In genomic region chr11:128453444-128454336, GRCh38 we compare ENCODE assay signal across 8 cellular contexts.
DNase-seq lines count a peak whose midpoint lies in the region; ATAC-seq, FAIRE-seq and TF ChIP-seq lines count a peak whose summit lies in the region.

No MANE protein-coding gene starts in this region.

- H2AK5ac ChIP-seq in H9 (ENCODE audit: insufficient read length, low read length): no peak overlapping the region

- peaks cover 0 to 3% of the 10 kb centered on the region in 2 experiments; a peak in 2 of 4 replicates for H3K4me1 Mint-ChIP-seq in H9
- peaks cover 3% of the 10 kb centered on the region for H3K4me1 Mint-ChIP-seq in endodermal cell

- H3K23ac ChIP-seq in H9 (ENCODE audit: insufficient read length, low read depth, low read length): no peak overlapping the region

- H3K18ac ChIP-seq in H9 (ENCODE audit: insufficient read length, low read depth, low read length): no peak overlapping the region

- TF ChIP-seq CTCF in gastroesophageal sphincter (IDR thresholded peaks at IDR 0.05) (no peak), H9 (conservative IDR thresholded peaks at IDR 0.05) (no peak), BE2C (IDR thresholded peaks at IDR 0.05; ENCODE audit: low read depth, low read length) (no peak), endodermal cell (conservative IDR thresholded peaks at IDR 0.05) (no peak)

- no peaks in the 10 kb centered on the region for H3K23me2 ChIP-seq in H9 (ENCODE audit: insufficient read length, low read depth, low read length, poor library complexity, severe bottlenecking)

- no peak overlapping the region for H3T11ph ChIP-seq in H9 (ENCODE audit: low read length)

- in situ Hi-C loops in GM23248 (cut with MboI): no loop called here

- FAIRE-seq in small intestine (lab: Jason Lieb, UNC): no peak

- no peaks in the 10 kb centered on the region for H4K20me1 ChIP-seq in GM23248 (ENCODE audit: insufficient read depth)
- no peaks in the 10 kb centered on the region for H4K20me1 ChIP-seq in H9 (ENCODE audit: control insufficient read depth, insufficient read depth, insufficient read length)

- H3K9ac ChIP-seq in GM23248: peak overlapping the region; percentile 32
- H3K9ac ChIP-seq in H9 (ENCODE audit: extremely low read depth, insufficient read length, low read length): no peak overlapping the region
- H3K9ac ChIP-seq in endodermal cell (ENCODE audit: extremely low read depth, low read length, poor library complexity, severe bottlenecking): no peak overlapping the region

- TF ChIP-seq POLR2A in gastroesophageal sphincter (IDR thresholded peaks at IDR 0.05): no peak

- H3F3A ChIP-seq in GM23248 (ENCODE audit: insufficient read depth): peaks cover 61% of the 10 kb centered on the region

- H3K27me3 ChIP-seq in GM23248 (replicated peaks; ENCODE audit: insufficient read depth) (no peaks in the 10 kb centered on the region), gastroesophageal sphincter (no peaks in the 10 kb centered on the region), small intestine (ENCODE audit: control insufficient read depth in 2 of 2, insufficient read depth in 2 of 2, low read length in 2 of 2) (no peaks in the 10 kb centered on the region), H9 (ENCODE audit: insufficient read depth, low read length) (no peaks in the 10 kb centered on the region), BE2C (no peaks in the 10 kb centered on the region), endodermal cell (ENCODE audit: control insufficient read depth, insufficient read depth, low read length, poor library complexity, severe bottlenecking) (no peaks in the 10 kb centered on the region)

- no peak overlapping the region for H3K27ac Mint-ChIP-seq in H9
- H3K27ac Mint-ChIP-seq in endodermal cell: no peak overlapping the region

- H2AFZ ChIP-seq in GM23248 (no peak overlapping the region), H9 (ENCODE audit: low read length) (no peak overlapping the region)

- 59 to 61% methylated on average over 5 of the region's 5 CpGs for WGBS in GM23248 (ENCODE audit: low coverage in 1 of 2, low lambda C conversion rate in 2 of 2, missing lambda C conversion rate in 2 of 2), 2 experiments
- WGBS in gastroesophageal sphincter (ENCODE audit: low coverage in 1 of 2), 2 donors: 48 to 64% methylated on average over 4 of the region's 5 CpGs
- 47 to 64% (median 50%) methylated on average over 5 of the region's 5 CpGs for WGBS in small intestine, 3 donors
- no CpG with 5 or more reads among the region's 5 CpGs for WGBS in H9 (ENCODE audit: extremely low coverage, insufficient read length, low lambda C conversion rate)
- 77 to 95% methylated on average over 3 to 5 of the region's 5 CpGs for WGBS in endodermal cell (ENCODE audit: insufficient coverage in 1 of 2, insufficient read length in 1 of 2), 2 experiments

- no peak overlapping the region for H3K56ac ChIP-seq in H9 (ENCODE audit: insufficient read length, low read depth, low read length)

- no peak overlapping the region for H2BK5ac ChIP-seq in H9 (ENCODE audit: insufficient read length, low read length)

- peak overlapping the region; percentile 37 for H3K4me2 ChIP-seq in GM23248 (ENCODE audit: unreplicated experiment)
- no peak overlapping the region for H3K4me2 ChIP-seq in H9 (ENCODE audit: insufficient read depth, insufficient read length, low read length)

- no peaks in the 10 kb centered on the region for H3K79me1 ChIP-seq in H9 (ENCODE audit: insufficient read depth, low read depth, low read length, poor library complexity, severe bottlenecking)

- H3K36me3 ChIP-seq in GM23248 (ENCODE audit: low read depth) (peaks cover 21% of the 10 kb centered on the region), gastroesophageal sphincter (peaks cover 0 to 20% of the 10 kb centered on the region in 2 donors), small intestine (ENCODE audit: control insufficient read depth in 2 of 2, insufficient read depth in 2 of 2, low read length in 2 of 2) (no peaks in the 10 kb centered on the region), BE2C (no peaks in the 10 kb centered on the region), endodermal cell (ENCODE audit: control insufficient read depth, insufficient read depth, low read length) (peaks cover 22% of the 10 kb centered on the region)

- H2BK12ac ChIP-seq in H9 (ENCODE audit: insufficient read length, low read depth, low read length): no peak overlapping the region

- no peaks in the 10 kb centered on the region for H3K9me2 ChIP-seq in GM23248 (ENCODE audit: insufficient read depth)

- H3K4me3 Mint-ChIP-seq in H9 (no peak overlapping the region), endodermal cell (no peak overlapping the region)

- no peak overlapping the region for H3K4ac ChIP-seq in H9 (ENCODE audit: low read depth, low read length)

- no peak overlapping the region for H2BK120ac ChIP-seq in H9 (ENCODE audit: low read depth, low read length, poor library complexity, severe bottlenecking)

- no peak overlapping the region for H2BK20ac ChIP-seq in H9 (ENCODE audit: low read depth, low read length, poor library complexity, severe bottlenecking)

- DNase-seq in GM23248 (peak; percentile 98), T1000 (lab: John Stamatoyannopoulos, UW) (peak; percentile 8), small intestine (peak; percentile 41), H9 (no peak), NCI-H2196 (lab: John Stamatoyannopoulos, UW; ENCODE audit: unreplicated experiment) (no peak), BE2C (no peak), endodermal cell (no peak)

- H4K91ac ChIP-seq in H9 (ENCODE audit: insufficient read length, low read depth, low read length): no peak overlapping the region

- H3K9me3 ChIP-seq in GM23248 (ENCODE audit: low read depth) (no peaks in the 10 kb centered on the region), gastroesophageal sphincter (no peaks in the 10 kb centered on the region), small intestine (ENCODE audit: control insufficient read depth, low read depth) (no peaks in the 10 kb centered on the region), H9 (ENCODE audit: control insufficient read depth, low read depth, low read length) (no peaks in the 10 kb centered on the region), BE2C (no peaks in the 10 kb centered on the region), endodermal cell (ENCODE audit: control insufficient read depth, low read length) (no peaks in the 10 kb centered on the region)

- H4K8ac ChIP-seq in H9 (replicated peaks; ENCODE audit: insufficient read length, low read depth, low read length): no peak overlapping the region

- no peak overlapping the region for H2BK15ac ChIP-seq in H9 (ENCODE audit: low read depth, low read length)

- no peak overlapping the region for H3K14ac ChIP-seq in H9 (ENCODE audit: insufficient read depth, low read length)

- TF ChIP-seq EP300 in gastroesophageal sphincter (IDR thresholded peaks at IDR 0.05): no peak

- peaks cover 0 to 4% (median 0%) of the 10 kb centered on the region in 3 experiments; a peak in 1 of 7 replicates for H3K36me3 Mint-ChIP-seq in H9 (ENCODE audit: insufficient read depth in 1 of 3, low read depth in 3 of 3)
- H3K36me3 Mint-ChIP-seq in endodermal cell (ENCODE audit: low read depth): peaks cover 4% of the 10 kb centered on the region

- H3K4me3 ChIP-seq in GM23248 (no peak overlapping the region), gastroesophageal sphincter (no peak overlapping the region), small intestine (ENCODE audit: low read depth in 1 of 2, low read length in 2 of 2) (no peak overlapping the region), BE2C (ENCODE audit: low read depth, low read length) (no peak overlapping the region), endodermal cell (ENCODE audit: low read length) (no peak overlapping the region)

- H4K5ac ChIP-seq in H9 (ENCODE audit: insufficient read length, low read depth, low read length): no peak overlapping the region

- H3K79me2 ChIP-seq in GM23248 (ENCODE audit: insufficient read depth): no peaks in the 10 kb centered on the region
- H3K79me2 ChIP-seq in H9 (ENCODE audit: insufficient read depth, low read length): no peaks in the 10 kb centered on the region

- H3K27ac ChIP-seq in GM23248 (peak overlapping the region; percentile 75), gastroesophageal sphincter (peak overlapping the region in 3 of 4 donors; percentile 21 to 40 (median 33)), small intestine (ENCODE audit: low read depth in 1 of 2, low read length in 1 of 2) (peak overlapping the region in 1 of 2 donors; percentile 63), H9 (ENCODE audit: insufficient read length, low read depth, low read length) (no peak overlapping the region), endodermal cell (ENCODE audit: low read depth, low read length) (no peak overlapping the region)

- H3K27me3 Mint-ChIP-seq in H9 (ENCODE audit: low read depth) (no peaks in the 10 kb centered on the region; the same call in 1 of the 2 replicates), endodermal cell (ENCODE audit: insufficient read depth) (no peaks in the 10 kb centered on the region)

- H3K9me3 Mint-ChIP-seq in H9 (no peaks in the 10 kb centered on the region), endodermal cell (no peaks in the 10 kb centered on the region)

- H3K4me1 ChIP-seq in GM23248 (ENCODE audit: insufficient read depth) (peaks cover 33% of the 10 kb centered on the region), gastroesophageal sphincter (peaks cover 8 to 29% (median 12%) of the 10 kb centered on the region in 3 donors), small intestine (ENCODE audit: control insufficient read depth in 2 of 2, insufficient read depth in 1 of 2, low read depth in 1 of 2, low read length in 1 of 2) (peaks cover 5 to 9% of the 10 kb centered on the region in 2 donors), H9 (ENCODE audit: insufficient read depth, low read length) (no peaks in the 10 kb centered on the region), BE2C (no peaks in the 10 kb centered on the region), endodermal cell (ENCODE audit: control insufficient read depth, insufficient read depth, low read length) (no peaks in the 10 kb centered on the region)

- ATAC-seq in gastroesophageal sphincter: peak; percentile 84

Comparison
In these comparisons a context has a peak if more than half of its experiments do, and no peak if none do; other contexts are left out.
1. DNase-seq: peak in GM23248 (single experiment), T1000 (single experiment) and small intestine (single experiment); none in H9 (single experiment), NCI-H2196 (single experiment), BE2C (single experiment) and endodermal cell (single experiment).
2. H3K27ac ChIP-seq: peak in GM23248 (single experiment) and gastroesophageal sphincter (3 of 4); none in H9 (single experiment) and endodermal cell (single experiment).